In the genomic region with DNA sequence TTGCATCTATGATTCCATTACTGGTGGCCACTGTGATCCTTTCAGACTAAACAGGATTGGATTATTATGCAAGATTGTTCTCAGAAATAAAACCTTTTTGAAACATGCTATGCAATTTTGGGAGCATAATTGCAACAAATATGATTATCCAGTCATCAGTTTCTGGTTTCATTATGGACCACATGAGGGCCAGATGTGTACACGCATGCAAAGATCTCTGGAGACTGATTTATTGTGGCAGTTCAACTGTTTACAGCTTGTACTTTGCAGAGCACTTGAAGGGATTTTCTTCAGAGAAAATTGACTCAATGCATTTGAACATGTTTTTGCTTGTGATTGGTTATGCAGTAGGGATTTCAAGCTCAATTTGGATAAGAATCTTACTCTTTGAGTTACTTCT, we compare ENCODE assay signal across 26 cellular contexts. TPM values are rescaled to one million over a fixed set of nuclear protein-coding genes. Genes with fewer than 3 reads are reported as not detected.
"Had no signal": no experiment of that assay in that cellular context is flagged by ENCODE, and none has a peak within 500 bp of the region (broad histone marks: within the 10 kb centered on the region; RNA-seq: fewer than 3 reads in every experiment).

No MANE protein-coding gene starts in this region.

- FAIRE-seq: islet of Langerhans had no signal

- H3K4me3 ChIP-seq: colonic mucosa, esophagus squamous epithelium, gastrocnemius medialis, heart right ventricle, tibial artery, upper lobe of left lung, uterus had no signal

- H3K4me1 Mint-ChIP-seq: natural killer cell; neural crest cell; stimulated activated effector memory CD8-positive, alpha-beta T cell treated with anti-CD3 and anti-CD28 coated beads, Interleukin-12 subunit alpha, Interleukin-12 subunit beta, amount 100 ng/mL, for 72 hours had no signal

- H3K27ac Mint-ChIP-seq: natural killer cell; stimulated activated effector memory CD8-positive, alpha-beta T cell treated with anti-CD3 and anti-CD28 coated beads, Interleukin-12 subunit alpha, Interleukin-12 subunit beta, amount 100 ng/mL, for 72 hours had no signal

- H3K36me3 ChIP-seq: colonic mucosa, esophagus squamous epithelium, gastrocnemius medialis, heart right ventricle, tibial artery, upper lobe of left lung, uterus had no signal

- DNase-seq: colonic mucosa; dermis blood vessel endothelial cell; esophagus squamous epithelium; gastrocnemius medialis; heart right ventricle; hypothalamus; mammary epithelial cell; natural killer cell; posterior cingulate gyrus; right cardiac atrium; stimulated activated CD4-positive, alpha-beta T cell treated with anti-CD3 and anti-CD28 coated beads, Interleukin-4, amount 100 ng/mL, for 1 hour; stimulated activated CD8-positive, alpha-beta memory T cell treated with anti-CD3 and anti-CD28 coated beads, Interleukin-4, amount 100 ng/mL, for 48 hours; stimulated activated naive CD8-positive, alpha-beta T cell treated with anti-CD3 and anti-CD28 coated beads, Interleukin-15, Interleukin-2, amounts not matched to agents 100 U/mL and 50 U/mL, for 24 hours; tibial artery; upper lobe of left lung; uterus had no signal

- H3K9me3 ChIP-seq: colonic mucosa, esophagus squamous epithelium, gastrocnemius medialis, tibial artery, upper lobe of left lung, uterus had no signal

- H3K9me3 Mint-ChIP-seq: neural crest cell had no signal

- ATAC-seq: gastrocnemius medialis; heart right ventricle; left lobe of liver; natural killer cell; right cardiac atrium; stimulated activated effector memory CD8-positive, alpha-beta T cell treated with anti-CD3 and anti-CD28 coated beads, Interleukin-12 subunit alpha, Interleukin-12 subunit beta, amount 100 ng/mL, for 72 hours; stimulated activated naive CD8-positive, alpha-beta T cell treated with anti-CD3 and anti-CD28 coated beads, Interleukin-15, Interleukin-2, amounts not matched to agents 100 U/mL and 50 U/mL, for 24 hours had no signal

- H3K36me3 Mint-ChIP-seq: natural killer cell; stimulated activated effector memory CD8-positive, alpha-beta T cell treated with anti-CD3 and anti-CD28 coated beads, Interleukin-12 subunit alpha, Interleukin-12 subunit beta, amount 100 ng/mL, for 72 hours had no signal

- H3K4me1 ChIP-seq: colonic mucosa, esophagus squamous epithelium, gastrocnemius medialis, heart right ventricle, tibial artery, upper lobe of left lung, uterus had no signal

- H3K4me3 Mint-ChIP-seq: natural killer cell; neural crest cell; stimulated activated effector memory CD8-positive, alpha-beta T cell treated with anti-CD3 and anti-CD28 coated beads, Interleukin-12 subunit alpha, Interleukin-12 subunit beta, amount 100 ng/mL, for 72 hours had no signal

- H3K27ac ChIP-seq: colonic mucosa, esophagus squamous epithelium, gastrocnemius medialis, heart right ventricle, tibial artery, upper lobe of left lung, uterus had no signal

- H3K27me3 ChIP-seq: colonic mucosa, esophagus squamous epithelium, gastrocnemius medialis, heart right ventricle, tibial artery, upper lobe of left lung, uterus had no signal

RNA-seq across cellular contexts. Expression of gene SPANXB1, which starts 31.0 kb away (rescaled TPM):
- total RNA-seq: colonic mucosa, dermis blood vessel endothelial cell, epithelial cell of proximal tubule, esophagus squamous epithelium, gastrocnemius medialis, heart right ventricle, left lobe of liver, lower leg skin, mammary epithelial cell, mucosa of gallbladder, myocyte, natural killer cell, neural crest cell, osteocyte, right cardiac atrium, temporal lobe, upper lobe of left lung, uterus had no signal
